In genomic region chr10:27252267-27253000, GRCh38 we compare ENCODE assay signal across 1 cellular context.
A peak's percentile ranks its signal among the peaks of the same experiment; 100 is the strongest.
TF ChIP-seq lines count a peak whose summit lies in the region.

No MANE protein-coding gene starts in this region.

TF ChIP-seq in K562, 482 proteins besides CTCF, POLR2A, EP300 and RAD21 (continued from another document and continues in another):
- TF ChIP-seq, protein P1, sequence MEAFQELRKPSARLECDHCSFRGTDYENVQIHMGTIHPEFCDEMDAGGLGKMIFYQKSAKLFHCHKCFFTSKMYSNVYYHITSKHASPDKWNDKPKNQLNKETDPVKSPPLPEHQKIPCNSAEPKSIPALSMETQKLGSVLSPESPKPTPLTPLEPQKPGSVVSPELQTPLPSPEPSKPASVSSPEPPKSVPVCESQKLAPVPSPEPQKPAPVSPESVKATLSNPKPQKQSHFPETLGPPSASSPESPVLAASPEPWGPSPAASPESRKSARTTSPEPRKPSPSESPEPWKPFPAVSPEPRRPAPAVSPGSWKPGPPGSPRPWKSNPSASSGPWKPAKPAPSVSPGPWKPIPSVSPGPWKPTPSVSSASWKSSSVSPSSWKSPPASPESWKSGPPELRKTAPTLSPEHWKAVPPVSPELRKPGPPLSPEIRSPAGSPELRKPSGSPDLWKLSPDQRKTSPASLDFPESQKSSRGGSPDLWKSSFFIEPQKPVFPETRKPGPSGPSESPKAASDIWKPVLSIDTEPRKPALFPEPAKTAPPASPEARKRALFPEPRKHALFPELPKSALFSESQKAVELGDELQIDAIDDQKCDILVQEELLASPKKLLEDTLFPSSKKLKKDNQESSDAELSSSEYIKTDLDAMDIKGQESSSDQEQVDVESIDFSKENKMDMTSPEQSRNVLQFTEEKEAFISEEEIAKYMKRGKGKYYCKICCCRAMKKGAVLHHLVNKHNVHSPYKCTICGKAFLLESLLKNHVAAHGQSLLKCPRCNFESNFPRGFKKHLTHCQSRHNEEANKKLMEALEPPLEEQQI (IDR thresholded peaks at IDR 0.05) = no peak; the same call in 1 of the 2 replicates
- TF ChIP-seq POLR2AphosphoS2 (IDR thresholded peaks at IDR 0.05; ENCODE audit: low read length) = no peak
- no peak for TF ChIP-seq SPI1 (IDR thresholded peaks at IDR 0.05; ENCODE audit: borderline replicate concordance, low read depth, low read length)
- no peak for TF ChIP-seq TCF7 (IDR thresholded peaks at IDR 0.05; ENCODE audit: borderline replicate concordance)
- no peak for TF ChIP-seq PRPF4 (IDR thresholded peaks at IDR 0.05; ENCODE audit: insufficient read depth, low read depth, low read length, poor library complexity, severe bottlenecking)
- no peak for TF ChIP-seq TAL1 (IDR thresholded peaks at IDR 0.05)
- TF ChIP-seq CEBPZ (IDR thresholded peaks at IDR 0.05; ENCODE audit: borderline replicate concordance, low read depth, low read length) = no peak
- TF ChIP-seq TFE3 (CRISPR knock-in tag; IDR thresholded peaks at IDR 0.05) = no peak
- peak; percentile 66 to 74 for TF ChIP-seq E2F6 (IDR thresholded peaks at IDR 0.05; ENCODE audit: borderline replicate concordance in 1 of 2, extremely low read depth in 1 of 2, insufficient read depth in 1 of 2, insufficient read length in 1 of 2, low read depth in 1 of 2, low read length in 1 of 2, poor library complexity in 1 of 2, severe bottlenecking in 1 of 2)
- no peak for TF ChIP-seq CGGBP1 (CRISPR knock-in tag; IDR thresholded peaks at IDR 0.05)
- no peak for TF ChIP-seq ZNF184 (CRISPR knock-in tag; IDR thresholded peaks at IDR 0.05)
- TF ChIP-seq CBX1 (IDR thresholded peaks at IDR 0.05; ENCODE audit: low read depth) = peak; percentile 61; the same call in 1 of the 2 replicates
- TF ChIP-seq ZNF586 (CRISPR knock-in tag; conservative IDR thresholded peaks at IDR 0.05) = no peak
- no peak for TF ChIP-seq FOXA1 (IDR thresholded peaks at IDR 0.05; ENCODE audit: borderline replicate concordance)
- TF ChIP-seq MXI1 (IDR thresholded peaks at IDR 0.05; ENCODE audit: low read depth, low read length) = no peak
- no peak for TF ChIP-seq ZNF140 (CRISPR knock-in tag; IDR thresholded peaks at IDR 0.05)
- TF ChIP-seq BACH1 (tag; IDR thresholded peaks at IDR 0.05) = no peak
- TF ChIP-seq XRCC3 (IDR thresholded peaks at IDR 0.05) = no peak
- TF ChIP-seq, protein P2, sequence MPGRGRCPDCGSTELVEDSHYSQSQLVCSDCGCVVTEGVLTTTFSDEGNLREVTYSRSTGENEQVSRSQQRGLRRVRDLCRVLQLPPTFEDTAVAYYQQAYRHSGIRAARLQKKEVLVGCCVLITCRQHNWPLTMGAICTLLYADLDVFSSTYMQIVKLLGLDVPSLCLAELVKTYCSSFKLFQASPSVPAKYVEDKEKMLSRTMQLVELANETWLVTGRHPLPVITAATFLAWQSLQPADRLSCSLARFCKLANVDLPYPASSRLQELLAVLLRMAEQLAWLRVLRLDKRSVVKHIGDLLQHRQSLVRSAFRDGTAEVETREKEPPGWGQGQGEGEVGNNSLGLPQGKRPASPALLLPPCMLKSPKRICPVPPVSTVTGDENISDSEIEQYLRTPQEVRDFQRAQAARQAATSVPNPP (IDR thresholded peaks at IDR 0.05; ENCODE audit: borderline replicate concordance, insufficient read depth, insufficient read length) = no peak
- TF ChIP-seq IRF9 (tag; IDR thresholded peaks at IDR 0.05) = no peak
- no peak for TF ChIP-seq RFX5 (IDR thresholded peaks at IDR 0.05; ENCODE audit: low read depth, low read length)
- TF ChIP-seq IFI16 (CRISPR knock-in tag; IDR thresholded peaks at IDR 0.05) = no peak
- no peak for TF ChIP-seq ZNF232 (CRISPR knock-in tag; IDR thresholded peaks at IDR 0.05)
- TF ChIP-seq SMAD1 (IDR thresholded peaks at IDR 0.05; ENCODE audit: low read depth, low read length, partially characterized antibody) = no peak
- no peak for TF ChIP-seq ZNF717 (CRISPR knock-in tag; IDR thresholded peaks at IDR 0.05)
- TF ChIP-seq SLC30A9 (CRISPR knock-in tag; IDR thresholded peaks at IDR 0.05) = no peak
- no peak for TF ChIP-seq TSC22D4 (tag; IDR thresholded peaks at IDR 0.05)
- TF ChIP-seq SMARCB1 (IDR thresholded peaks at IDR 0.05; ENCODE audit: insufficient read length, low read depth) = no peak
- TF ChIP-seq MTA2 (IDR thresholded peaks at IDR 0.05; ENCODE audit: low read depth) = no peak
- TF ChIP-seq ELF1 (tag; IDR thresholded peaks at IDR 0.05) = peak; percentile 64; the same call in 1 of the 2 replicates
- no peak for TF ChIP-seq ZNF740 (CRISPR knock-in tag; IDR thresholded peaks at IDR 0.05)
- no peak for TF ChIP-seq ZNF740 (tag; IDR thresholded peaks at IDR 0.05)
- TF ChIP-seq IRF2 (CRISPR knock-in tag; IDR thresholded peaks at IDR 0.05) = no peak
- TF ChIP-seq ZNF695 (CRISPR knock-in tag; IDR thresholded peaks at IDR 0.05) = no peak
- no peak for TF ChIP-seq KDM2B (CRISPR knock-in tag; IDR thresholded peaks at IDR 0.05)
- peak; percentile 89 for TF ChIP-seq PHF8 (IDR thresholded peaks at IDR 0.05; ENCODE audit: borderline replicate concordance, low read length)
- no peak for TF ChIP-seq RFX7 (CRISPR knock-in tag; IDR thresholded peaks at IDR 0.05)
- TF ChIP-seq SMARCA4 (IDR thresholded peaks at IDR 0.05) = no peak
- TF ChIP-seq, protein P3, sequence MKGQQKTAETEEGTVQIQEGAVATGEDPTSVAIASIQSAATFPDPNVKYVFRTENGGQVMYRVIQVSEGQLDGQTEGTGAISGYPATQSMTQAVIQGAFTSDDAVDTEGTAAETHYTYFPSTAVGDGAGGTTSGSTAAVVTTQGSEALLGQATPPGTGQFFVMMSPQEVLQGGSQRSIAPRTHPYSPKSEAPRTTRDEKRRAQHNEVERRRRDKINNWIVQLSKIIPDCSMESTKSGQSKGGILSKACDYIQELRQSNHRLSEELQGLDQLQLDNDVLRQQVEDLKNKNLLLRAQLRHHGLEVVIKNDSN (CRISPR knock-in tag; IDR thresholded peaks at IDR 0.05) = no peak
- no peak for TF ChIP-seq THRAP3 (IDR thresholded peaks at IDR 0.05; ENCODE audit: borderline replicate concordance)
- TF ChIP-seq PBX2 (CRISPR knock-in tag; IDR thresholded peaks at IDR 0.05; ENCODE audit: low read depth) = no peak
- TF ChIP-seq PBX2 (tag; conservative IDR thresholded peaks at IDR 0.05; ENCODE audit: low read depth) = no peak
- TF ChIP-seq BRCA1 (IDR thresholded peaks at IDR 0.05) = no peak
- TF ChIP-seq BRCA1 (CRISPR knock-in tag; IDR thresholded peaks at IDR 0.05) = no peak
- no peak for TF ChIP-seq SRSF7 (optimal IDR thresholded peaks at IDR 0.05; ENCODE audit: low read depth, low read length)
- TF ChIP-seq NCOA2 (IDR thresholded peaks at IDR 0.05; ENCODE audit: partially characterized antibody in 2 of 2) = no peak
- no peak for TF ChIP-seq HCFC1 (IDR thresholded peaks at IDR 0.05; ENCODE audit: low read depth, low read length)
- no peak for TF ChIP-seq NFIX (CRISPR knock-in tag; IDR thresholded peaks at IDR 0.05; ENCODE audit: low read depth)
- no peak for TF ChIP-seq E2F8 (IDR thresholded peaks at IDR 0.05; ENCODE audit: low read depth, partially characterized antibody)
